In genomic region chr2:134944975-134945374, GRCh38 we compare ENCODE assay signal across 16 cellular contexts. TPM values are rescaled to one million over a fixed set of nuclear protein-coding genes. Genes with fewer than 3 reads are reported as not detected.
DNase-seq lines count a peak whose midpoint lies in the region; ATAC-seq and TF ChIP-seq lines count a peak whose summit lies in the region.
"Had no signal": no experiment of that assay in that cellular context is flagged by ENCODE, and none has a peak within 500 bp of the region (broad histone marks: within the 10 kb centered on the region; RNA-seq: fewer than 3 reads in every experiment).

No MANE protein-coding gene starts in this region.

- no peaks in the 10 kb centered on the region for H4K20me1 ChIP-seq in mammary epithelial cell (ENCODE audit: insufficient read depth, low read length)

- BruUV-seq in MCF 10A (replicated peaks; lab: Mats Ljungman, UMichigan) (no TSS peak), mammary epithelial cell (replicated peaks; lab: Mats Ljungman, UMichigan) (no TSS peak)

- H3K79me2 ChIP-seq in mammary epithelial cell (ENCODE audit: insufficient read depth, low read length), result peaks cover 33% of the 10 kb centered on the region

- H3K4me1 ChIP-seq in mammary epithelial cell (ENCODE audit: insufficient read depth, low read length), result no peaks in the 10 kb centered on the region

- H3K36me3 Mint-ChIP-seq in MCF 10A (ENCODE audit: insufficient read depth, unreplicated experiment), result peaks cover 66% of the 10 kb centered on the region
- H3K36me3 Mint-ChIP-seq in activated T-helper 17 cell treated with anti-CD3 and anti-CD28 coated beads, Interleukin-2, amount 50 U/mL, for 72 hours (ENCODE audit: low read depth), result peaks cover 93% of the 10 kb centered on the region
- H3K36me3 Mint-ChIP-seq in nephron progenitor cell (ENCODE audit: low read depth), result peaks cover 70% of the 10 kb centered on the region

- no peak for ATAC-seq in activated T-helper 17 cell treated with anti-CD3 and anti-CD28 coated beads, Interleukin-2, amount 50 U/mL, for 72 hours (replicated peaks)

- no peak overlapping the region for H3K4me2 ChIP-seq in mammary epithelial cell (ENCODE audit: insufficient read depth, low read depth, low read length)
- H3K4me2 ChIP-seq: KMS-11, PC-9 had no signal

- no peak overlapping the region for H3K27ac ChIP-seq in mammary epithelial cell (ENCODE audit: insufficient read depth, low read depth, low read length)
- H3K27ac ChIP-seq: KMS-11, PC-9 had no signal

- H3K4me3 Mint-ChIP-seq in MCF 10A (ENCODE audit: unreplicated experiment) (no peak overlapping the region), nephron progenitor cell (no peak overlapping the region)
- H3K4me3 Mint-ChIP-seq in activated T-helper 17 cell treated with anti-CD3 and anti-CD28 coated beads, Interleukin-2, amount 50 U/mL, for 72 hours, result no peak overlapping the region

- H3K4me1 Mint-ChIP-seq in MCF 10A (ENCODE audit: insufficient read depth, unreplicated experiment), result peaks cover 7% of the 10 kb centered on the region
- H3K4me1 Mint-ChIP-seq in activated T-helper 17 cell treated with anti-CD3 and anti-CD28 coated beads, Interleukin-2, amount 50 U/mL, for 72 hours, result peaks cover 11% of the 10 kb centered on the region
- H3K4me1 Mint-ChIP-seq in nephron progenitor cell, result no peaks in the 10 kb centered on the region

- CTCF ChIA-PET in MCF 10A (lab: Yijun Ruan, JAX) (no interaction called here), mammary epithelial cell (lab: Charles Lee; ENCODE audit: low non-redundant PET) (no interaction called here)

- H3K9me3 Mint-ChIP-seq in MCF 10A (ENCODE audit: unreplicated experiment), result no peaks in the 10 kb centered on the region
- H3K9me3 Mint-ChIP-seq in activated T-helper 17 cell treated with anti-CD3 and anti-CD28 coated beads, Interleukin-2, amount 50 U/mL, for 72 hours, result no peaks in the 10 kb centered on the region
- no peaks in the 10 kb centered on the region for H3K9me3 Mint-ChIP-seq in nephron progenitor cell

- H3K9ac ChIP-seq in mammary epithelial cell (ENCODE audit: insufficient read depth, low read length), result no peak overlapping the region
- H3K9ac ChIP-seq: KMS-11 had no signal

- H3K36me3 ChIP-seq in mammary epithelial cell (ENCODE audit: insufficient read depth, low read length) (peaks cover 34% of the 10 kb centered on the region), H7 (replicated peaks; ENCODE audit: control insufficient read depth, insufficient read depth, low read length) (peaks cover 6% of the 10 kb centered on the region)

- intact Hi-C loops in MCF 10A (cut with micrococcal nuclease), result no loop called here
- intact Hi-C loops in mammary epithelial cell (cut with micrococcal nuclease), result no loop called here

- TF ChIP-seq CTCF in MCF 10A (IDR thresholded peaks at IDR 0.05; ENCODE audit: unreplicated experiment) (no peak), mammary epithelial cell (conservative IDR thresholded peaks at IDR 0.05 in 1 of 2, IDR thresholded peaks at IDR 0.05 in 1 of 2; ENCODE audit: extremely low read depth in 1 of 2, insufficient read depth in 1 of 2, low read depth in 1 of 2, low read length in 2 of 2) (no peak), nephron progenitor cell (IDR thresholded peaks at IDR 0.05) (no peak)

- H3K27me3 Mint-ChIP-seq in MCF 10A (ENCODE audit: insufficient read depth, unreplicated experiment) (no peaks in the 10 kb centered on the region), nephron progenitor cell (ENCODE audit: low read depth, poor library complexity) (no peaks in the 10 kb centered on the region)
- no peaks in the 10 kb centered on the region for H3K27me3 Mint-ChIP-seq in activated T-helper 17 cell treated with anti-CD3 and anti-CD28 coated beads, Interleukin-2, amount 50 U/mL, for 72 hours

- no peak overlapping the region for H2AFZ ChIP-seq in mammary epithelial cell (ENCODE audit: low read depth, low read length)
- H2AFZ ChIP-seq: PC-9 had no signal

- H3K4me3 ChIP-seq in mammary epithelial cell (replicated peaks in 1 of 3; ENCODE audit: insufficient read depth in 1 of 3, low read depth in 2 of 3, low read length in 3 of 3), result no peak overlapping the region
- H3K4me3 ChIP-seq in H7 (ENCODE audit: insufficient read depth, low read depth, low read length), result no peak overlapping the region
- H3K4me3 ChIP-seq: MG63, PC-9 had no signal

- WGBS in mammary epithelial cell (ENCODE audit: low coverage, missing lambda C conversion rate), result 100% methylated on average over 1 of the region's 1 CpG

- no peaks in the 10 kb centered on the region for H3K27me3 ChIP-seq in mammary epithelial cell (ENCODE audit: insufficient read depth, low read length)
- H3K27me3 ChIP-seq in H7 (ENCODE audit: control insufficient read depth, insufficient read depth, low read length), result no peaks in the 10 kb centered on the region
- H3K27me3 ChIP-seq: MG63 had no signal

- in situ Hi-C loops in mammary epithelial cell (cut with MboI; ENCODE audit: low sequenced_read_pairs in 2 of 2), result no loop called here

- POLR2A ChIA-PET in MCF 10A (lab: Yijun Ruan, JAX), result interaction anchor here (0.9 kb wide), 1 partner anchor 11 kb away, joined by 3 read pairs; no protein-coding TSS in a partner anchor

- dilution Hi-C loops in mammary epithelial cell (cut with HindIII; ENCODE audit: low sequenced_read_pairs), result no loop called here

- H3K27ac Mint-ChIP-seq in MCF 10A (ENCODE audit: low read depth, unreplicated experiment), result peak overlapping the region; percentile 13
- peak overlapping the region; percentile 42 for H3K27ac Mint-ChIP-seq in activated T-helper 17 cell treated with anti-CD3 and anti-CD28 coated beads, Interleukin-2, amount 50 U/mL, for 72 hours
- peak overlapping the region; percentile 7 for H3K27ac Mint-ChIP-seq in nephron progenitor cell

- H3K9me3 ChIP-seq in mammary epithelial cell (replicated peaks; ENCODE audit: insufficient read depth, low read length), result no peaks in the 10 kb centered on the region
- H3K9me3 ChIP-seq: MG63 had no signal

- DNase-seq in MCF 10A (ENCODE audit: unreplicated experiment) (no peak), mammary epithelial cell (no peak), H7 (peak; percentile 14), nephron progenitor cell (no peak), SW480 (ENCODE audit: low spot score) (no peak), NCI-H345 (lab: John Stamatoyannopoulos, UW) (no peak)
- no peak for DNase-seq in activated CD8-positive, alpha-beta memory T cell treated with anti-CD3 and anti-CD28 coated beads, Interleukin-2, amount 50 U/mL, for 48 hours
- DNase-seq: ACHN, DMS153, MG63, NCI-H1105, NCI-H1694 treated with DMSO at 0.1 percent for 48 hours, NCI-H69, PC-9 had no signal

RNA-seq across cellular contexts. Expression of gene CCNT2, which starts 26.4 kb away (rescaled TPM):
- 38.8 and 39.3 TPM in 2 replicates for total RNA-seq in MCF 10A (2022)
- 10 to 100 TPM; 27.3 to 31.0 TPM for total RNA-seq in mammary epithelial cell
- polyA plus RNA-seq in mammary epithelial cell, result 7.7 TPM
- polyA minus RNA-seq in mammary epithelial cell, result 45.2 TPM
- total RNA-seq in H7 (2014; rRNA removed; shearing (Covaris generic)), result 30.1 and 33.7 TPM in 2 replicates
- 10 to 100 TPM; 29.0 to 33.2 TPM for total RNA-seq in activated T-helper 17 cell treated with anti-CD3 and anti-CD28 coated beads, Interleukin-2, amount 50 U/mL, for 72 hours
